ENCODE assay signal across 23 cellular contexts in genomic region chr19:14821958-14822357, GRCh38. TPM values are rescaled to one million over a fixed set of nuclear protein-coding genes. Genes with fewer than 3 reads are reported as not detected.
"Had no signal": no experiment of that assay in that cellular context is flagged by ENCODE, and none has a peak within 500 bp of the region (broad histone marks: within the 10 kb centered on the region; RNA-seq: fewer than 3 reads in every experiment).

No MANE protein-coding gene starts in this region.

- H3K4me1 Mint-ChIP-seq: activated naive CD4-positive, alpha-beta T cell treated with anti-CD3 and anti-CD28 coated beads, Interleukin-2, amount 50 U/mL, for 24 hours; central memory CD8-positive, alpha-beta T cell; nephron progenitor cell; stimulated activated effector memory CD8-positive, alpha-beta T cell treated with anti-CD3 and anti-CD28 coated beads, Interleukin-12 subunit alpha, Interleukin-12 subunit beta, amount 100 ng/mL, for 72 hours had no signal

- H3K4me3 Mint-ChIP-seq: activated naive CD4-positive, alpha-beta T cell treated with anti-CD3 and anti-CD28 coated beads, Interleukin-2, amount 50 U/mL, for 24 hours; central memory CD8-positive, alpha-beta T cell; nephron progenitor cell; stimulated activated effector memory CD8-positive, alpha-beta T cell treated with anti-CD3 and anti-CD28 coated beads, Interleukin-12 subunit alpha, Interleukin-12 subunit beta, amount 100 ng/mL, for 72 hours had no signal

- H3K4me3 ChIP-seq: ascending aorta, coronary artery, sigmoid colon, upper lobe of right lung had no signal

- H3K36me3 Mint-ChIP-seq: activated naive CD4-positive, alpha-beta T cell treated with anti-CD3 and anti-CD28 coated beads, Interleukin-2, amount 50 U/mL, for 24 hours; stimulated activated effector memory CD8-positive, alpha-beta T cell treated with anti-CD3 and anti-CD28 coated beads, Interleukin-12 subunit alpha, Interleukin-12 subunit beta, amount 100 ng/mL, for 72 hours had no signal

- H3K9me3 ChIP-seq: ascending aorta, upper lobe of right lung had no signal

- H3K27ac Mint-ChIP-seq: activated naive CD4-positive, alpha-beta T cell treated with anti-CD3 and anti-CD28 coated beads, Interleukin-2, amount 50 U/mL, for 24 hours; nephron progenitor cell; stimulated activated effector memory CD8-positive, alpha-beta T cell treated with anti-CD3 and anti-CD28 coated beads, Interleukin-12 subunit alpha, Interleukin-12 subunit beta, amount 100 ng/mL, for 72 hours had no signal

- H3K9me3 Mint-ChIP-seq: central memory CD8-positive, alpha-beta T cell; stimulated activated effector memory CD8-positive, alpha-beta T cell treated with anti-CD3 and anti-CD28 coated beads, Interleukin-12 subunit alpha, Interleukin-12 subunit beta, amount 100 ng/mL, for 72 hours had no signal

- H3K36me3 ChIP-seq: ascending aorta, sigmoid colon, upper lobe of right lung had no signal

- H3K4me1 ChIP-seq: ascending aorta, sigmoid colon, upper lobe of right lung had no signal

- DNase-seq: activated CD4-positive, alpha-beta T cell treated with anti-CD3 and anti-CD28 coated beads, Interleukin-2, amount 50 U/mL, for 1 hour; activated CD4-positive, CD25-positive, alpha-beta regulatory T cell treated with anti-CD3 and anti-CD28 coated beads, Interleukin-2, amount 50 U/mL, for 72 hours; activated CD8-positive, alpha-beta memory T cell treated with anti-CD3 and anti-CD28 coated beads, Interleukin-2, amount 50 U/mL, for 48 hours; activated effector memory CD4-positive, alpha-beta T cell treated with Interleukin-2 at 50 U/mL for 16 hours; activated T-cell treated with anti-CD3 and anti-CD28 coated beads, Interleukin-2, amount 50 U/mL, for 48 hours; left ventricle myocardium superior; nephron progenitor cell; nucleus accumbens; posterior cingulate gyrus; sigmoid colon; stimulated activated CD4-positive, alpha-beta T cell treated with anti-CD3 and anti-CD28 coated beads, Interleukin-4, amount 100 ng/mL, for 24 hours; upper lobe of right lung had no signal

- H3K27me3 ChIP-seq: ascending aorta had no signal

- H3K27ac ChIP-seq: ascending aorta, coronary artery, sigmoid colon, upper lobe of right lung, VCaP had no signal

RNA-seq across cellular contexts. Expression of gene OR7A5, which starts 13.0 kb away (rescaled TPM):
- total RNA-seq: ascending aorta, left ventricle myocardium superior, renal cortical epithelial cell, sigmoid colon, upper lobe of right lung had no signal
- polyA plus RNA-seq: adipose tissue, esophagus, sigmoid colon had no signal

RNA-seq across cellular contexts. Expression of gene OR7C1, which starts 13.0 kb away (rescaled TPM):
- total RNA-seq: ascending aorta, left ventricle myocardium superior, renal cortical epithelial cell, upper lobe of right lung had no signal

RNA-seq across cellular contexts. Expression of gene OR7A10, which starts 26.8 kb away (rescaled TPM):
- total RNA-seq: ascending aorta, left ventricle myocardium superior, myocyte, renal cortical epithelial cell, sigmoid colon, upper lobe of right lung had no signal
- polyA plus RNA-seq: adipose tissue, esophagus, sigmoid colon, thymus had no signal
